Comparison of ENCODE assay signal across 8 cellular contexts in genomic region chr5:95961617-95962474, GRCh38. TPM values are rescaled to one million over a fixed set of nuclear protein-coding genes. Genes with fewer than 3 reads are reported as not detected.
DNase-seq lines count a peak whose midpoint lies in the region; ATAC-seq and TF ChIP-seq lines count a peak whose summit lies in the region.

ELL2 (minus strand) TSS chr5:95961851; CDS start chr5:95961721, 130 bp downstream.

- peak within 1 kb of the TSS; percentile 99 for H3K27ac Mint-ChIP-seq in CD8-positive, alpha-beta T cell
- H3K27ac Mint-ChIP-seq in activated CD8-positive, alpha-beta memory T cell treated with anti-CD3 and anti-CD28 coated beads, Interleukin-2, amount 10 ng/mL, durations not matched to agents 7 days and 5 days: peak within 1 kb of the TSS; percentile 98
- peak within 1 kb of the TSS; percentile 98 to 99 for H3K27ac Mint-ChIP-seq in effector memory CD8-positive, alpha-beta T cell

- POLR2A ChIA-PET in CD8-positive, alpha-beta T cell (lab: Charles Lee): interaction anchor here (0.6 to 1.9 kb wide), 3 partner anchors 93 to 330 kb away, joined by 4 to 10 read pairs (median 4); no protein-coding TSS in a partner anchor

- ATAC-seq in CD8-positive, alpha-beta T cell: peak; percentile 89
- ATAC-seq in GM19452 (IDR thresholded peaks at IDR 0.05; ENCODE audit: unreplicated experiment): peak; percentile 89
- peak; percentile 66 for ATAC-seq in HG03575 (IDR thresholded peaks at IDR 0.05; ENCODE audit: extremely low read depth, insufficient number of reproducible peaks, low FRiP score, unreplicated experiment)
- ATAC-seq in activated CD8-positive, alpha-beta memory T cell treated with anti-CD3 and anti-CD28 coated beads, Interleukin-2, amount 10 ng/mL, durations not matched to agents 7 days and 5 days: peak; percentile 90
- ATAC-seq in effector memory CD8-positive, alpha-beta T cell (replicated peaks): peak; percentile 83

- peak within 1 kb of the TSS; percentile 64 for H3K4me3 ChIP-seq in CD8-positive, alpha-beta T cell (ENCODE audit: low read depth, low read length)

- peak within 1 kb of the TSS; percentile 73 for H3K27ac ChIP-seq in CD8-positive, alpha-beta T cell (ENCODE audit: low read depth, low read length)

- H3K4me1 Mint-ChIP-seq in CD8-positive, alpha-beta T cell (ENCODE audit: low read depth): peaks cover 36% of the 10 kb centered on the region
- H3K4me1 Mint-ChIP-seq in activated CD8-positive, alpha-beta memory T cell treated with anti-CD3 and anti-CD28 coated beads, Interleukin-2, amount 10 ng/mL, durations not matched to agents 7 days and 5 days: peaks cover 42% of the 10 kb centered on the region
- H3K4me1 Mint-ChIP-seq in effector memory CD8-positive, alpha-beta T cell (ENCODE audit: low read depth in 2 of 2): peaks cover 32% of the 10 kb centered on the region in 2 donors

- DNase-seq in CD8-positive, alpha-beta T cell: peak; percentile 88 to 98 (median 94)
- DNase-seq in NOMO-1 treated with dmso at 0.1 percent for 144 hours (lab: John Stamatoyannopoulos, UW; ENCODE audit: unreplicated experiment) (peak; percentile 96), medulla oblongata (ENCODE audit: extremely low spot score) (peak; percentile 99)
- DNase-seq in activated CD8-positive, alpha-beta memory T cell treated with anti-CD3 and anti-CD28 coated beads, Interleukin-2, amount 10 ng/mL, durations not matched to agents 7 days and 5 days: peak; percentile 99
- DNase-seq in effector memory CD8-positive, alpha-beta T cell: peak; percentile 96 to 98 (median 97)
- DNase-seq in stimulated activated CD4-positive, alpha-beta T cell treated with anti-CD3 and anti-CD28 coated beads, TNF-alpha, amount 100 ng/mL, for 48 hours (ENCODE audit: low read depth in 3 of 3): peak; percentile 96 to 98 (median 97)

- no peak for TF ChIP-seq CTCF in CD8-positive, alpha-beta T cell (IDR thresholded peaks at IDR 0.05)

- no peaks in the 10 kb centered on the region for H3K9me3 ChIP-seq in CD8-positive, alpha-beta T cell (ENCODE audit: low read length)

- H3K27me3 Mint-ChIP-seq in CD8-positive, alpha-beta T cell (ENCODE audit: low read depth): no peaks in the 10 kb centered on the region
- no peaks in the 10 kb centered on the region for H3K27me3 Mint-ChIP-seq in activated CD8-positive, alpha-beta memory T cell treated with anti-CD3 and anti-CD28 coated beads, Interleukin-2, amount 10 ng/mL, durations not matched to agents 7 days and 5 days
- no peaks in the 10 kb centered on the region for H3K27me3 Mint-ChIP-seq in effector memory CD8-positive, alpha-beta T cell

- H3K4me3 Mint-ChIP-seq in CD8-positive, alpha-beta T cell: peak within 1 kb of the TSS; percentile 96
- H3K4me3 Mint-ChIP-seq in activated CD8-positive, alpha-beta memory T cell treated with anti-CD3 and anti-CD28 coated beads, Interleukin-2, amount 10 ng/mL, durations not matched to agents 7 days and 5 days: peak within 1 kb of the TSS; percentile 96
- peak within 1 kb of the TSS; percentile 97 to 99 for H3K4me3 Mint-ChIP-seq in effector memory CD8-positive, alpha-beta T cell

- H3K36me3 ChIP-seq in CD8-positive, alpha-beta T cell (ENCODE audit: insufficient read depth, low read length): no peaks in the 10 kb centered on the region

- intact Hi-C loops in CD8-positive, alpha-beta T cell (cut with DNase I, micrococcal nuclease): loop anchor here (1.0 to 10.0 kb wide), 13 partner anchors 91 to 910 kb away; partner anchors contain the start of genes SKIC3 (in 2 of the 2), ARSK (in 1 of the 2), CAST (in 1 of the 2) and RFESD (in 1 of the 2)

- H3K36me3 Mint-ChIP-seq in CD8-positive, alpha-beta T cell: peaks cover 12% of the 10 kb centered on the region
- H3K36me3 Mint-ChIP-seq in activated CD8-positive, alpha-beta memory T cell treated with anti-CD3 and anti-CD28 coated beads, Interleukin-2, amount 10 ng/mL, durations not matched to agents 7 days and 5 days: peaks cover 6% of the 10 kb centered on the region
- peaks cover 34% of the 10 kb centered on the region for H3K36me3 Mint-ChIP-seq in effector memory CD8-positive, alpha-beta T cell (ENCODE audit: insufficient read depth)

- peaks cover 12% of the 10 kb centered on the region for H3K4me1 ChIP-seq in CD8-positive, alpha-beta T cell (ENCODE audit: insufficient read depth, low read length)

- CTCF ChIA-PET in CD8-positive, alpha-beta T cell (lab: Charles Lee): interaction anchor here (0.7 to 1.7 kb wide), 5 partner anchors 11 to 374 kb away, joined by 3 to 5 read pairs (median 3); no protein-coding TSS in a partner anchor
- CTCF ChIA-PET in activated CD8-positive, alpha-beta memory T cell treated with anti-CD3 and anti-CD28 coated beads, Interleukin-2, amount 10 ng/mL, durations not matched to agents 7 days and 5 days (lab: Charles Lee): interaction anchor here (0.7 to 6.6 kb wide), 14 partner anchors 12 to 382 kb away, joined by 3 to 47 read pairs (median 4); no protein-coding TSS in a partner anchor

- H3K27me3 ChIP-seq in CD8-positive, alpha-beta T cell (ENCODE audit: insufficient read depth, low read length): no peaks in the 10 kb centered on the region

- H3K9me3 Mint-ChIP-seq in CD8-positive, alpha-beta T cell: no peaks in the 10 kb centered on the region
- H3K9me3 Mint-ChIP-seq in activated CD8-positive, alpha-beta memory T cell treated with anti-CD3 and anti-CD28 coated beads, Interleukin-2, amount 10 ng/mL, durations not matched to agents 7 days and 5 days (ENCODE audit: low read depth): no peaks in the 10 kb centered on the region
- H3K9me3 Mint-ChIP-seq in effector memory CD8-positive, alpha-beta T cell: no peaks in the 10 kb centered on the region

RNA-seq across cellular contexts. Expression of gene ELL2, which starts in this region (rescaled TPM):
- total RNA-seq in CD8-positive, alpha-beta T cell: 100 to 1,000 TPM; 189 to 200 TPM
- total RNA-seq in activated CD8-positive, alpha-beta memory T cell treated with anti-CD3 and anti-CD28 coated beads, Interleukin-2, amount 10 ng/mL, durations not matched to agents 7 days and 5 days: 10 to 100 TPM; 33.9 to 81.8 TPM

Comparison
In these comparisons a context has a peak if more than half of its experiments do, and no peak if none do; other contexts are left out.
1. Peak in every context shown above with its lines: DNase-seq, ATAC-seq, H3K4me3 ChIP-seq and H3K27ac ChIP-seq.